Comparison of ENCODE assay signal across 7 cellular contexts in genomic region chr4:55396305-55397023, GRCh38. TPM values are rescaled to one million over a fixed set of nuclear protein-coding genes. Genes with fewer than 3 reads are reported as not detected.
DNase-seq lines count a peak whose midpoint lies in the region; ATAC-seq, FAIRE-seq and TF ChIP-seq lines count a peak whose summit lies in the region.

No MANE protein-coding gene starts in this region.

- intact Hi-C loops in activated CD8-positive, alpha-beta T cell treated with anti-CD3 and anti-CD28 coated beads for 36 hours (cut with micrococcal nuclease): no loop called here

- H3K27ac Mint-ChIP-seq in activated CD8-positive, alpha-beta T cell treated with anti-CD3 and anti-CD28 coated beads for 36 hours: peak overlapping the region; percentile 82

- no peak overlapping the region for H2BK12ac ChIP-seq in H1 (ENCODE audit: low read depth, low read length)

- no peaks in the 10 kb centered on the region for H3K27me3 Mint-ChIP-seq in activated CD8-positive, alpha-beta T cell treated with anti-CD3 and anti-CD28 coated beads for 36 hours

- no peak overlapping the region for H3K4ac ChIP-seq in H1 (replicated peaks; ENCODE audit: insufficient read length, low read depth, low read length)

- POLR2A ChIA-PET in activated CD8-positive, alpha-beta T cell treated with anti-CD3 and anti-CD28 coated beads for 36 hours (lab: Charles Lee): interaction anchor here (1.5 to 1.9 kb wide), 3 partner anchors 14 to 50 kb away, joined by 3 to 10 read pairs (median 5); partner anchors contain the start of gene SRD5A3
- POLR2A ChIA-PET in H1 (lab: Charles Lee; ENCODE audit: partially characterized antibody): interaction anchor here (0.8 to 3.6 kb wide), 8 partner anchors 10 to 212 kb away, joined by 4 to 19 read pairs (median 6); no protein-coding TSS in a partner anchor

- H4K8ac ChIP-seq in H1 (ENCODE audit: extremely low read depth, insufficient read depth, low read length): peak overlapping the region; percentile 99

- no peak overlapping the region for H2BK15ac ChIP-seq in H1 (ENCODE audit: low read length)

- H3K14ac ChIP-seq in H1 (ENCODE audit: insufficient read length): no peak overlapping the region

- H3K4me1 Mint-ChIP-seq in activated CD8-positive, alpha-beta T cell treated with anti-CD3 and anti-CD28 coated beads for 36 hours (ENCODE audit: low read depth): peaks cover 42% of the 10 kb centered on the region

- peaks cover 33% of the 10 kb centered on the region for H3K36me3 Mint-ChIP-seq in activated CD8-positive, alpha-beta T cell treated with anti-CD3 and anti-CD28 coated beads for 36 hours (ENCODE audit: low read depth)

- no peaks in the 10 kb centered on the region for H3K9me3 Mint-ChIP-seq in activated CD8-positive, alpha-beta T cell treated with anti-CD3 and anti-CD28 coated beads for 36 hours

- peaks cover 12 to 14% of the 10 kb centered on the region in 2 experiments for H4K20me1 ChIP-seq in H1 (replicated peaks in 1 of 2; ENCODE audit: control insufficient read depth in 1 of 2, insufficient read depth in 2 of 2, low read length in 2 of 2)

- peaks cover 33 to 51% of the 10 kb centered on the region in 2 experiments for H3K79me2 ChIP-seq in H1 (ENCODE audit: control insufficient read depth in 1 of 2, insufficient read depth in 2 of 2, low read length in 2 of 2)

- DNase-seq in GM13977 (ENCODE audit: low spot score): peak; percentile 53
- peak in 1 of 2 experiments; percentile 65 for DNase-seq in HAP-1 (ENCODE audit: low spot score in 2 of 2)
- peak; percentile 50 for DNase-seq in MG63
- DNase-seq in activated CD8-positive, alpha-beta T cell treated with anti-CD3 and anti-CD28 coated beads for 36 hours: peak; percentile 32
- peak in 1 of 2 experiments; percentile 74 for DNase-seq in H1 (ENCODE audit: low read depth in 1 of 2, low spot score in 2 of 2)

- TF ChIP-seq POLR2A in H1 (IDR thresholded peaks at IDR 0.05; ENCODE audit: control extremely low read depth in 1 of 2, low read depth in 2 of 2, low read length in 2 of 2): no peak

- CTCF ChIA-PET in activated CD8-positive, alpha-beta T cell treated with anti-CD3 and anti-CD28 coated beads for 36 hours (lab: Charles Lee): no interaction called here
- CTCF ChIA-PET in H1 (lab: Charles Lee; ENCODE audit: partially characterized antibody): interaction anchor here (0.6 to 1.8 kb wide), 5 partner anchors 10 to 425 kb away, joined by 3 to 6 read pairs (median 3); no protein-coding TSS in a partner anchor

- peaks cover 18% of the 10 kb centered on the region for H3K4me1 ChIP-seq in HAP-1
- peaks cover 0 to 6% (median under 1%) of the 10 kb centered on the region in 4 experiments; a peak in 2 of 7 replicates for H3K4me1 ChIP-seq in H1 (replicated peaks in 1 of 4; ENCODE audit: control insufficient read depth in 3 of 4, insufficient read depth in 4 of 4, low read length in 3 of 4)
- H3K4me1 ChIP-seq in mesodermal cell (ENCODE audit: control insufficient read depth, insufficient read depth, low read length, poor library complexity, severe bottlenecking): no peaks in the 10 kb centered on the region
- H3K4me1 ChIP-seq in stomach smooth muscle (ENCODE audit: control insufficient read depth, insufficient read depth, low read length): peaks cover 22% of the 10 kb centered on the region

- WGBS in H1 (ENCODE audit: extremely low coverage in 1 of 2, insufficient coverage in 1 of 2, insufficient read length in 1 of 2, insufficient replicate concordance in 2 of 2, low coverage in 1 of 2, low lambda C conversion rate in 2 of 2, missing lambda C conversion rate in 1 of 2), 2 experiments: 2% methylated on average over 37 of the region's 39 CpGs; no CpG with 5 or more reads in 1 of the 2 experiments
- 0 to 1% methylated on average over 27 to 30 of the region's 39 CpGs for WGBS in mesodermal cell (ENCODE audit: insufficient coverage in 2 of 2), 2 experiments

- peak overlapping the region; percentile 88; the same call in 1 of the 2 replicates for H2AK5ac ChIP-seq in H1 (ENCODE audit: low read depth, low read length)

- H3K36me3 ChIP-seq in HAP-1 (replicated peaks): peaks cover 17% of the 10 kb centered on the region
- peaks cover 28% of the 10 kb centered on the region for H3K36me3 ChIP-seq in MG63
- peaks cover 0 to 21% (median 1%) of the 10 kb centered on the region in 4 experiments; a peak in 1 of 8 replicates for H3K36me3 ChIP-seq in H1 (ENCODE audit: control insufficient read depth in 2 of 4, insufficient read depth in 4 of 4, low read length in 3 of 4)
- H3K36me3 ChIP-seq in mesodermal cell (ENCODE audit: control insufficient read depth, insufficient read depth, low read length): peaks cover 18% of the 10 kb centered on the region
- peaks cover 0 to 2% of the 10 kb centered on the region in 2 donors for H3K36me3 ChIP-seq in stomach smooth muscle (ENCODE audit: control insufficient read depth in 2 of 2, insufficient read depth in 2 of 2, low read length in 2 of 2)

- no peak overlapping the region for H2BK120ac ChIP-seq in H1 (replicated peaks; ENCODE audit: low read depth, low read length)

- 0 out of 2 replicates have a peak overlapping the region, but pooled peaks have one; percentile 52 for H2BK5ac ChIP-seq in H1 (ENCODE audit: low read depth, low read length)

- in situ Hi-C loops in GM13977 (cut with MboI; ENCODE audit: low pct_unique_long_range_greater_than_20kb, low sequenced_read_pairs, unreplicated experiment) (no loop called here), HAP-1 (cut with MboI; ENCODE audit: low sequenced_read_pairs) (no loop called here)

- no peak overlapping the region for H2AFZ ChIP-seq in H1 (ENCODE audit: low read length)

- H3K9ac ChIP-seq in H1 (replicated peaks in 1 of 4; ENCODE audit: extremely low read depth in 1 of 4, low read depth in 3 of 4, low read length in 3 of 4) (peak overlapping the region; percentile 90 to 99 (median 94)), stomach smooth muscle (ENCODE audit: low read length in 2 of 2) (peak overlapping the region; percentile 92 to 94)

- H3K9me3 ChIP-seq in HAP-1 (no peaks in the 10 kb centered on the region), MG63 (no peaks in the 10 kb centered on the region), H1 (ENCODE audit: insufficient read depth in 2 of 2, low read depth in 1 of 2, low read length in 1 of 2) (no peaks in the 10 kb centered on the region), mesodermal cell (ENCODE audit: control insufficient read depth, low read length) (no peaks in the 10 kb centered on the region), stomach smooth muscle (ENCODE audit: control insufficient read depth in 2 of 2, low read length in 2 of 2) (no peaks in the 10 kb centered on the region)

- H3K18ac ChIP-seq in H1 (ENCODE audit: extremely low read depth, low read length): no peak overlapping the region

- no peak overlapping the region for H3K23ac ChIP-seq in H1 (ENCODE audit: insufficient read length)

- H3K23me2 ChIP-seq in H1 (ENCODE audit: low read depth, low read length): peaks cover 18% of the 10 kb centered on the region

- H3K27me3 ChIP-seq in HAP-1 (ENCODE audit: low read depth) (no peaks in the 10 kb centered on the region), MG63 (no peaks in the 10 kb centered on the region), H1 (replicated peaks in 1 of 4; ENCODE audit: control insufficient read depth in 3 of 4, extremely low read depth in 1 of 4, insufficient read depth in 3 of 4, low read length in 3 of 4) (no peaks in the 10 kb centered on the region), stomach smooth muscle (ENCODE audit: control insufficient read depth in 1 of 2, insufficient read depth in 2 of 2, low read length in 2 of 2) (no peaks in the 10 kb centered on the region)

- H4K5ac ChIP-seq in H1 (ENCODE audit: insufficient read length, low read depth, low read length): no peak overlapping the region

- peak; percentile 11 for ATAC-seq in activated CD8-positive, alpha-beta T cell treated with anti-CD3 and anti-CD28 coated beads for 36 hours

- H4K91ac ChIP-seq in H1 (replicated peaks; ENCODE audit: insufficient read length, low read length): no peak overlapping the region

- H3K27ac ChIP-seq in H1 (ENCODE audit: low read depth, low read length) (peak overlapping the region; percentile 91; the same call in 1 of the 2 replicates), mesodermal cell (ENCODE audit: low read depth, low read length, severe bottlenecking) (peak overlapping the region; percentile 82), stomach smooth muscle (ENCODE audit: low read length) (peak overlapping the region; percentile 95)

- no peak for TF ChIP-seq RAD21 in H1 (IDR thresholded peaks at IDR 0.05 in 1 of 2, conservative IDR thresholded peaks at IDR 0.05 in 1 of 2; ENCODE audit: low read depth in 2 of 2, low read length in 2 of 2)

- H2BK20ac ChIP-seq in H1 (ENCODE audit: low read length): no peak overlapping the region

- H3K4me3 ChIP-seq in HAP-1 (peak overlapping the region; percentile 58), MG63 (peak overlapping the region; percentile 82), H1 (ENCODE audit: extremely low read depth in 1 of 4, insufficient read depth in 2 of 4, low read depth in 3 of 4, low read length in 4 of 4) (peak overlapping the region; percentile 74 to 87 (median 79)), mesodermal cell (ENCODE audit: extremely low read depth, insufficient read depth, low read length, poor library complexity, severe bottlenecking) (peak overlapping the region; percentile 91), stomach smooth muscle (ENCODE audit: low read length in 2 of 2) (peak overlapping the region; percentile 83 to 87)

- TF ChIP-seq EP300 in H1 (IDR thresholded peaks at IDR 0.05; ENCODE audit: borderline replicate concordance in 1 of 2, low read depth in 2 of 2, low read length in 2 of 2): no peak

- H3K4me2 ChIP-seq in H1 (ENCODE audit: insufficient read depth in 1 of 2, low read depth in 2 of 2, low read length in 2 of 2): peak overlapping the region; percentile 81 to 97

- TF ChIP-seq CTCF in GM13977 (IDR thresholded peaks at IDR 0.05; ENCODE audit: extremely low read depth, insufficient read depth, missing control alignments) (no peak), H1 (IDR thresholded peaks at IDR 0.05; ENCODE audit: control extremely low read depth in 1 of 3, insufficient read depth in 1 of 3, low read depth in 1 of 3, low read length in 3 of 3) (no peak)
- TF ChIP-seq CTCF in activated CD8-positive, alpha-beta T cell treated with anti-CD3 and anti-CD28 coated beads for 36 hours (IDR thresholded peaks at IDR 0.05): no peak

- H3K56ac ChIP-seq in H1 (replicated peaks; ENCODE audit: insufficient read length, low read depth, low read length): peak overlapping the region; percentile 85

- peaks cover 4% of the 10 kb centered on the region for H3K79me1 ChIP-seq in H1 (ENCODE audit: low read depth, low read length)

- no peak for FAIRE-seq in H1 (lab: Jason Lieb, UNC)

- peak overlapping the region; percentile 95 for H3K4me3 Mint-ChIP-seq in activated CD8-positive, alpha-beta T cell treated with anti-CD3 and anti-CD28 coated beads for 36 hours

RNA-seq across cellular contexts. Expression of gene TMEM165, which starts 0.7 kb away (rescaled TPM):
- total RNA-seq in MG63 (2014; rRNA removed; shearing (Covaris generic); ENCODE audit: low replicate concordance): 92.4 and 122 TPM in 2 replicates
- 10 to 100 TPM; 46.6 to 46.9 TPM for total RNA-seq in activated CD8-positive, alpha-beta T cell treated with anti-CD3 and anti-CD28 coated beads for 36 hours
- total RNA-seq in H1 (2021; fragmentation: NEBNext Ultra II Directional; extraction: Animal tissue kit (Norgen Biotek cat#: 25700)): 77.7 and 85.5 TPM in 2 replicates
- polyA plus RNA-seq in H1 (2011; rRNA removed): 123 and 125 TPM in 2 replicates
- 77.0 TPM for polyA plus RNA-seq in H1 (2011; cell fraction: cytosol; rRNA removed)
- 62.2 TPM for polyA plus RNA-seq in H1 (2011; cell fraction: nucleus; rRNA removed)
- 46.1 to 68.7 TPM (median 50.2 TPM) in 4 replicates for polyA plus RNA-seq in H1 (2012, experiment 1 of 2)
- polyA plus RNA-seq in H1 (2012, experiment 2 of 2): 37.4 TPM
- polyA plus RNA-seq in H1 (2013, experiment 1 of 2): 86.9 TPM
- polyA plus RNA-seq in H1 (2013, experiment 2 of 2): 102 TPM
- 144 TPM in 2 replicates for polyA minus RNA-seq in H1 (2011; rRNA and poly(A)+ RNA removed)
- polyA minus RNA-seq in H1 (2011; cell fraction: cytosol; rRNA and poly(A)+ RNA removed): 84.8 TPM
- 152 TPM for polyA minus RNA-seq in H1 (2011; cell fraction: nucleus; rRNA and poly(A)+ RNA removed)
- polyA plus RNA-seq in mesodermal cell (2013, experiment 1 of 2): 76.6 TPM
- 71.7 TPM for polyA plus RNA-seq in mesodermal cell (2013, experiment 2 of 2)

RNA-seq across cellular contexts. Expression of gene SRD5A3, which starts 50.4 kb away (rescaled TPM):
- total RNA-seq in MG63 (2014; rRNA removed; shearing (Covaris generic); ENCODE audit: low replicate concordance): 5.2 and 12.6 TPM in 2 replicates
- total RNA-seq in activated CD8-positive, alpha-beta T cell treated with anti-CD3 and anti-CD28 coated beads for 36 hours: 10 to 100 TPM; 12.9 to 15.9 TPM
- total RNA-seq in H1 (2021; fragmentation: NEBNext Ultra II Directional; extraction: Animal tissue kit (Norgen Biotek cat#: 25700)): 19.4 and 19.6 TPM in 2 replicates
- 16.4 and 34.6 TPM in 2 replicates for polyA plus RNA-seq in H1 (2011; rRNA removed)
- polyA plus RNA-seq in H1 (2011; cell fraction: cytosol; rRNA removed): 12.9 TPM
- 6.5 TPM for polyA plus RNA-seq in H1 (2011; cell fraction: nucleus; rRNA removed)
- polyA plus RNA-seq in H1 (2012, experiment 1 of 2): 16.0 to 26.6 TPM (median 25.0 TPM) in 4 replicates
- polyA plus RNA-seq in H1 (2012, experiment 2 of 2): 12.9 TPM
- polyA plus RNA-seq in H1 (2013, experiment 1 of 2): 34.3 TPM
- polyA plus RNA-seq in H1 (2013, experiment 2 of 2): 45.3 TPM
- 23.1 and 37.4 TPM in 2 replicates for polyA minus RNA-seq in H1 (2011; rRNA and poly(A)+ RNA removed)
- polyA minus RNA-seq in H1 (2011; cell fraction: cytosol; rRNA and poly(A)+ RNA removed): 8.6 TPM
- polyA minus RNA-seq in H1 (2011; cell fraction: nucleus; rRNA and poly(A)+ RNA removed): 5.8 TPM
- 22.1 TPM for polyA plus RNA-seq in mesodermal cell (2013, experiment 1 of 2)
- 16.7 TPM for polyA plus RNA-seq in mesodermal cell (2013, experiment 2 of 2)
